19 cellular contexts compared by ENCODE assay signal in the genomic region with DNA sequence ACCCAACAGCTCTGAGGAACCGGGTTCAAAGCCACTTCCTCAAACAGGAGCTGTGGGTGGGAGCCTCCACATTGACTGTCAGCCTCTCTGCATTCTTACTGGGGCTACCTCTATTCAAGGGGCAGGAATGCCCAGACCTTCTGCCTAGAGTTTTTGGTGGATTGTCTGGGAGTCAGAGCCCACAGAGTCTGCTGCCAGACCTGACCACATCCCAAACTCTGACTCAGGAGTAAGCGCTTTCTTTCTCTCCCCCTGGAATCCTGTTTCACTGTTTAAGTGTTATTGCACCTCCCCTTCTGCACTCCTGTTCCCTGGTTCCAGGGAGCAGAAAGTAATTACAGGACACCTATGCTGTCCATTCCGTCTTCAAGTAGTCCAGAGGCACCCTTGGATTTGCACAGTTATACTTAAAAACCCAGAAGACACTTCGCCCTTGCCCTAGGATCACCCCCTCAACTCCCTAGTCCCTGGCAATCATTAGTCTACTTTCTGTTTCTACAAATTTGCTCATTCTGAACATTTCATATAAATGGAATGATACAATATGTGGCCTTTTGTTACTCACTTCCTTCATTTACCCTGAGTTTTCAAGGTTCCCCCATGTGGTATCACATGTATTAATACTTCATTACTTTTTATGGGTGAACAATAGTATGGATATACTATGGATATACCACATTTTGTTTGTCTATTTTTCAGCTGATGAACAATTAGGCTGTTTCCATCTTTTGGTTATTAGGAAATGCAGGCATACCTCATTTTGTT. TPM values are rescaled to one million over a fixed set of nuclear protein-coding genes. Genes with fewer than 3 reads are reported as not detected.
DNase-seq lines count a peak whose midpoint lies in the region; ATAC-seq and FAIRE-seq lines count a peak whose summit lies in the region.
"Had no signal": no experiment of that assay in that cellular context is flagged by ENCODE, and none has a peak within 500 bp of the region (broad histone marks: within the 10 kb centered on the region; RNA-seq: fewer than 3 reads in every experiment).

No MANE protein-coding gene starts in this region.

- no peaks in the 10 kb centered on the region for H3K27me3 ChIP-seq in small intestine (ENCODE audit: control insufficient read depth in 2 of 2, insufficient read depth in 2 of 2, low read length in 2 of 2)
- H3K27me3 ChIP-seq: adrenal gland, uterus had no signal

- peaks cover 0 to 5% of the 10 kb centered on the region in 2 donors for H3K9me3 Mint-ChIP-seq in stimulated activated naive CD8-positive, alpha-beta T cell treated with anti-CD3 and anti-CD28 coated beads, Interleukin-15, amount 100 ng/mL, for 72 hours
- H3K9me3 Mint-ChIP-seq: nephron progenitor cell had no signal

- no peaks in the 10 kb centered on the region for H3K36me3 ChIP-seq in small intestine (ENCODE audit: control insufficient read depth in 2 of 2, insufficient read depth in 2 of 2, low read length in 2 of 2)
- H3K36me3 ChIP-seq: adrenal gland, BE2C, uterus had no signal

- peaks cover 33% of the 10 kb centered on the region for H3K27me3 Mint-ChIP-seq in stimulated activated naive CD8-positive, alpha-beta T cell treated with anti-CD3 and anti-CD28 coated beads, Interleukin-15, amount 100 ng/mL, for 72 hours

- H3K4me1 ChIP-seq in small intestine (ENCODE audit: control insufficient read depth in 2 of 2, insufficient read depth in 1 of 2, low read depth in 1 of 2, low read length in 1 of 2): no peaks in the 10 kb centered on the region
- H3K4me1 ChIP-seq: BE2C had no signal

- FAIRE-seq in small intestine (lab: Jason Lieb, UNC) (no peak), frontal cortex (lab: Jason Lieb, UNC) (no peak)
- FAIRE-seq: endothelial cell of umbilical vein, kidney had no signal

- no peaks in the 10 kb centered on the region for H3K4me1 Mint-ChIP-seq in stimulated activated naive CD8-positive, alpha-beta T cell treated with anti-CD3 and anti-CD28 coated beads, Interleukin-15, amount 100 ng/mL, for 72 hours

- DNase-seq in A172 (ENCODE audit: low spot score): peak; percentile 42
- DNase-seq in H4 (ENCODE audit: low spot score): peak; percentile 58
- peak; percentile 22 for DNase-seq in amniotic stem cell (lab: John Stamatoyannopoulos, UW)
- peak; percentile 75 for DNase-seq in hepatic stellate cell (ENCODE audit: low spot score)
- no peak for DNase-seq in small intestine
- DNase-seq in frontal cortex (ENCODE audit: low spot score in 2 of 2): no peak
- no peak for DNase-seq in stimulated activated naive CD8-positive, alpha-beta T cell treated with anti-CD3 and anti-CD28 coated beads, Interleukin-15, amount 100 ng/mL, for 72 hours
- no peak for DNase-seq in substantia nigra (lab: John Stamatoyannopoulos, UW)
- DNase-seq: activated CD4-positive, alpha-beta T cell treated with anti-CD3 and anti-CD28 coated beads for 1 hour; activated T-cell treated with anti-CD3 and anti-CD28 coated beads, Interleukin-2, amount 50 U/mL, for 1 hour; adrenal gland; BE2C; GDM1; kidney; NCI-H69; nephron progenitor cell; stimulated activated CD8-positive, alpha-beta memory T cell treated with anti-CD3 and anti-CD28 coated beads, Interleukin-4, amount 100 ng/mL, for 48 hours; uterus had no signal

- no peak for ATAC-seq in stimulated activated naive CD8-positive, alpha-beta T cell treated with anti-CD3 and anti-CD28 coated beads, Interleukin-15, amount 100 ng/mL, for 72 hours

- no peak overlapping the region for H3K4me3 ChIP-seq in small intestine (ENCODE audit: low read depth in 1 of 2, low read length in 2 of 2)
- H3K4me3 ChIP-seq: adrenal gland, uterus had no signal

- H3K27ac ChIP-seq in small intestine (ENCODE audit: low read depth in 1 of 2, low read length in 1 of 2) (no peak overlapping the region), substantia nigra (ENCODE audit: low read depth, low read length, poor library complexity, severe bottlenecking) (no peak overlapping the region)
- H3K27ac ChIP-seq: adrenal gland had no signal

- H3K9me3 ChIP-seq in small intestine (ENCODE audit: control insufficient read depth, low read depth): no peaks in the 10 kb centered on the region
- H3K9me3 ChIP-seq: adrenal gland, BE2C, uterus had no signal

- H3K27ac Mint-ChIP-seq in stimulated activated naive CD8-positive, alpha-beta T cell treated with anti-CD3 and anti-CD28 coated beads, Interleukin-15, amount 100 ng/mL, for 72 hours: peak overlapping the region in 1 of 2 donors; percentile 36
- H3K27ac Mint-ChIP-seq: nephron progenitor cell had no signal

- H3K4me3 Mint-ChIP-seq in stimulated activated naive CD8-positive, alpha-beta T cell treated with anti-CD3 and anti-CD28 coated beads, Interleukin-15, amount 100 ng/mL, for 72 hours: no peak overlapping the region
- H3K4me3 Mint-ChIP-seq: nephron progenitor cell had no signal

- whole genome bisulfite sequencing in small intestine, 3 donors: 83 to 86% (median 85%) methylated on average over 4 of the region's 4 CpGs

RNA-seq across cellular contexts. Expression of a gene that starts 37.9 kb away (rescaled TPM):
- total RNA-seq in A172 (2014; rRNA removed; shearing (Covaris generic)): 26.1 and 41.7 TPM in 2 replicates
- 23.3 and 27.3 TPM in 2 replicates for total RNA-seq in H4 (2014; rRNA removed; shearing (Covaris generic))
- polyA plus RNA-seq in small intestine: 10 to 100 TPM; 19.5 to 31.1 (median 28.6) TPM
- total RNA-seq in frontal cortex: 40.8 TPM

Comparison
In these comparisons a context has a peak if more than half of its experiments do, and no peak if none do; other contexts are left out.
1. DNase-seq: peak in A172 (single experiment), H4 (single experiment), amniotic stem cell (single experiment) and hepatic stellate cell (single experiment); none in small intestine (single experiment), frontal cortex (0 of 2), stimulated activated naive CD8-positive, alpha-beta T cell treated with anti-CD3 and anti-CD28 coated beads, Interleukin-15, amount 100 ng/mL, for 72 hours (0 of 2) and substantia nigra (0 of 49).